ENCODE assay signal across 9 cellular contexts in genomic region chr18:22171263-22171838, GRCh38. TPM values are rescaled to one million over a fixed set of nuclear protein-coding genes. Genes with fewer than 3 reads are reported as not detected.
DNase-seq lines count a peak whose midpoint lies in the region; ATAC-seq and TF ChIP-seq lines count a peak whose summit lies in the region.
"Had no signal": no experiment of that assay in that cellular context is flagged by ENCODE, and none has a peak within 500 bp of the region (broad histone marks: within the 10 kb centered on the region; RNA-seq: fewer than 3 reads in every experiment).

No MANE protein-coding gene starts in this region.

- no peak for TF ChIP-seq EP300 in esophagus muscularis mucosa (IDR thresholded peaks at IDR 0.05)

- TF ChIP-seq POLR2A in esophagus muscularis mucosa (IDR thresholded peaks at IDR 0.05; ENCODE audit: low read depth) = no peak

- H3K4me1 Mint-ChIP-seq in nephron = peaks cover 27% of the 10 kb centered on the region

- H3K36me3 ChIP-seq in esophagus muscularis mucosa (peaks cover 0 to 12% (median 0%) of the 10 kb centered on the region in 4 donors), aorta (ENCODE audit: control insufficient read depth in 1 of 2, insufficient read depth in 2 of 2, low read length in 1 of 2) (peaks cover 7 to 9% of the 10 kb centered on the region in 2 donors)

- H3K27ac Mint-ChIP-seq in nephron = peak overlapping the region; percentile 97 to 99 (median 97)
- H3K27ac Mint-ChIP-seq: activated B cell treated with CpG ODN at 0.5 μM for 24 hours had no signal

- TF ChIP-seq CTCF in esophagus muscularis mucosa (IDR thresholded peaks at IDR 0.05) = no peak
- no peak for TF ChIP-seq CTCF in nephron (IDR thresholded peaks at IDR 0.05; ENCODE audit: unreplicated experiment in 3 of 3)

- intact Hi-C loops in Right ventricle myocardium inferior (cut with DNase I) (no loop called here), cardiac septum (cut with DNase I) (loop anchor here (5.0 kb wide), 1 partner anchor 96 kb away; no protein-coding TSS in a partner anchor), esophagus muscularis mucosa (cut with DNase I) (loop anchor here (10.0 kb wide), 2 partner anchors 103 to 543 kb away; no protein-coding TSS in a partner anchor), aorta (cut with DNase I) (loop anchor here (5.0 kb wide), 3 partner anchors 176 to 541 kb away; no protein-coding TSS in a partner anchor)

- WGBS in esophagus muscularis mucosa = 20% methylated on average over 17 of the region's 73 CpGs
- 0 to 1% methylated on average over 61 to 73 of the region's 73 CpGs for WGBS in aorta, 2 donors

- DNase-seq in Right ventricle myocardium inferior (ENCODE audit: missing footprints) (peak; percentile 65), cardiac septum (ENCODE audit: low spot score) (no peak), esophagus muscularis mucosa (ENCODE audit: extremely low spot score) (no peak), aorta (no peak), Kasumi-1 (lab: John Stamatoyannopoulos, UW) (no peak), NCI-H1694 treated with DMSO at 0.1 percent for 48 hours (lab: John Stamatoyannopoulos, UW) (no peak), NCI-H2171 (lab: John Stamatoyannopoulos, UW) (no peak)
- DNase-seq: activated B cell treated with CpG ODN at 0.5 μM for 24 hours had no signal

- peaks cover 4% of the 10 kb centered on the region for H3K9me3 Mint-ChIP-seq in nephron
- H3K9me3 Mint-ChIP-seq: activated B cell treated with CpG ODN at 0.5 μM for 24 hours had no signal

- H3K27me3 ChIP-seq in esophagus muscularis mucosa (peaks cover 0 to 90% (median 26%) of the 10 kb centered on the region in 4 donors), aorta (ENCODE audit: control insufficient read depth in 1 of 2, insufficient read depth in 2 of 2, low read length in 1 of 2) (no peaks in the 10 kb centered on the region)

- peaks cover 88% of the 10 kb centered on the region for H3K27me3 Mint-ChIP-seq in nephron (ENCODE audit: low read depth)

- ATAC-seq in Right ventricle myocardium inferior (no peak), aorta (ENCODE audit: low FRiP score) (no peak)

- peak overlapping the region; percentile 92 to 99 (median 95) for H3K4me3 Mint-ChIP-seq in nephron

- peak overlapping the region; percentile 68 to 85 (median 80) for H3K4me3 ChIP-seq in esophagus muscularis mucosa
- H3K4me3 ChIP-seq in aorta (ENCODE audit: low read length in 2 of 2) = peak overlapping the region; percentile 45 to 85

- H3K9me3 ChIP-seq in esophagus muscularis mucosa (no peaks in the 10 kb centered on the region), aorta (ENCODE audit: control insufficient read depth, low read length) (no peaks in the 10 kb centered on the region)

- H3K4me1 ChIP-seq in esophagus muscularis mucosa (peaks cover 6 to 75% (median 61%) of the 10 kb centered on the region in 4 donors), aorta (ENCODE audit: control insufficient read depth in 1 of 2, insufficient read depth in 2 of 2, low read length in 2 of 2) (no peaks in the 10 kb centered on the region)

- peaks cover 33% of the 10 kb centered on the region for H3K36me3 Mint-ChIP-seq in nephron (ENCODE audit: low read depth)

- H3K27ac ChIP-seq in esophagus muscularis mucosa (replicated peaks in 1 of 4) (peak overlapping the region; percentile 86 to 93 (median 88)), aorta (ENCODE audit: low read depth in 1 of 2, low read length in 2 of 2) (peak overlapping the region; percentile 64 to 87)

RNA-seq across cellular contexts. Expression of gene GATA6, which starts 2.0 kb away (rescaled TPM):
- 56.3 TPM for total RNA-seq in Right ventricle myocardium inferior
- total RNA-seq in cardiac septum = 76.2 TPM
- total RNA-seq in esophagus muscularis mucosa = 10 to 100 TPM in 2 of 4 donors, 1 to 10 TPM in 2; 6.6 to 35.5 (median 12.5) TPM
- 10 to 100 TPM; 28.7 to 41.5 TPM for total RNA-seq in aorta
- polyA plus RNA-seq in aorta = 10 to 100 TPM; 16.0 to 32.8 TPM
- total RNA-seq: activated B cell treated with CpG ODN at 0.5 μM for 24 hours had no signal
